Comparison of ENCODE assay signal across 13 cellular contexts in the genomic region with DNA sequence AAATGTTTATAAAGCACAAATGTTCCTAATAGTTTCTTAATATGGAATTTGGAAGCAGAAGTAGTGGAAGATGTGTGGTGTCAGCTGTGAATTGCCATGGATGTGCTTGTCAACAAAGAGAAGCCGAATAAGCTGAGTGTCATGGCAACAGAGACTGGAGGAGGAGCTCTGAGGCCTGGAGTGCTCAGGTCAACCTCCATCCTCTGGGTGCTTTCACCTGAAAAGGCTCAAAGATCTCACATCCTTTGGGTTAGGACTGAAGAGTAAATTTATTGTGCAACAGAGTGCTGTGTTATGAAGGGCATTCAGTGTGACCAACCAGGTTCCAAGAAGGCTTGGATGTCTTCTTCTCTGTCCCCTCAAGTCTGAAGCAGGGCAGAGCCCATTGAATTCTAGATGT. TPM values are rescaled to one million over a fixed set of nuclear protein-coding genes. Genes with fewer than 3 reads are reported as not detected.
"Had no signal": no experiment of that assay in that cellular context is flagged by ENCODE, and none has a peak within 500 bp of the region (broad histone marks: within the 10 kb centered on the region; RNA-seq: fewer than 3 reads in every experiment).

No MANE protein-coding gene starts in this region.

- H3K4me1 ChIP-seq: gastrocnemius medialis had no signal

- H3K4me3 ChIP-seq: gastrocnemius medialis, psoas muscle, transverse colon had no signal

- ATAC-seq: effector memory CD8-positive, alpha-beta T cell; gastrocnemius medialis; psoas muscle; sciatic nerve; stimulated activated naive B cell treated with anti-CD40 and anti-IgM and Interleukin-4, amounts not matched to agents 10 μg/mL and 1 μg/mL and 100 μg/mL, for 72 hours had no signal

- DNase-seq: activated B cell treated with CpG ODN at 0.5 μM for 24 hours; activated CD4-positive, alpha-beta T cell treated with anti-CD3 and anti-CD28 coated beads, Interleukin-2, amount 10 ng/mL, durations not matched to agents 7 days and 5 days; activated CD8-positive, alpha-beta memory T cell treated with anti-CD3 and anti-CD28 coated beads for 24 hours; activated naive CD4-positive, alpha-beta T cell treated with anti-CD3 and anti-CD28 coated beads, Interleukin-2, amount 50 U/mL, for 16 hours; effector memory CD8-positive, alpha-beta T cell; gastrocnemius medialis; kidney glomerular epithelial cell; psoas muscle; stimulated activated CD4-positive, alpha-beta T cell treated with anti-CD3 and anti-CD28 coated beads, Interleukin-2, amount 100 ng/mL, for 24 hours; stimulated activated naive B cell treated with anti-CD40 and anti-IgM and Interleukin-4, amounts not matched to agents 10 μg/mL and 1 μg/mL and 100 μg/mL, for 72 hours; transverse colon had no signal

- H3K9me3 ChIP-seq: gastrocnemius medialis, psoas muscle, transverse colon had no signal

- H3K27ac ChIP-seq: epithelial cell of prostate, gastrocnemius medialis, psoas muscle, transverse colon had no signal

- H3K27me3 ChIP-seq: gastrocnemius medialis, transverse colon had no signal

- H3K36me3 ChIP-seq: gastrocnemius medialis, transverse colon had no signal

RNA-seq across cellular contexts. Expression of gene SGMS2, which starts 18.7 kb away (rescaled TPM):
- total RNA-seq: activated B cell treated with CpG ODN at 0.5 μM for 24 hours had no signal
